Comparison of ENCODE assay signal across 35 cellular contexts in genomic region chr1:112538883-112539282, GRCh38. TPM values are rescaled to one million over a fixed set of nuclear protein-coding genes. Genes with fewer than 3 reads are reported as not detected.
"Had no signal": no experiment of that assay in that cellular context is flagged by ENCODE, and none has a peak within 500 bp of the region (broad histone marks: within the 10 kb centered on the region; RNA-seq: fewer than 3 reads in every experiment).

No MANE protein-coding gene starts in this region.

- H3K4me3 ChIP-seq: adrenal gland, breast epithelium, cardiac muscle cell, coronary artery, dorsolateral prefrontal cortex had no signal

- DNase-seq: activated B cell treated with CpG ODN at 0.5 μM for 24 hours; activated CD4-positive, alpha-beta T cell treated with anti-CD3 and anti-CD28 coated beads for 48 hours; activated CD4-positive, alpha-beta T cell treated with anti-CD3 and anti-CD28 coated beads, Interleukin-2, amount 50 U/mL, for 1 hour; activated CD4-positive, alpha-beta T cell treated with anti-CD3 and anti-CD28 coated beads, Interleukin-2, amount 50 U/mL, for 48 hours; activated CD8-positive, alpha-beta memory T cell treated with anti-CD3 and anti-CD28 coated beads for 24 hours; activated CD8-positive, alpha-beta T cell treated with anti-CD3 and anti-CD28 coated beads for 36 hours; activated effector memory CD4-positive, alpha-beta T cell treated with Interleukin-2 at 50 U/mL for 16 hours; activated gamma-delta T cell treated with Interleukin-2 at 50 U/mL for 16 hours; activated naive CD4-positive, alpha-beta T cell treated with anti-CD3 and anti-CD28 coated beads for 36 hours; activated naive CD8-positive, alpha-beta T cell treated with anti-CD3 and anti-CD28 coated beads for 36 hours; activated naive CD8-positive, alpha-beta T cell treated with anti-CD3 and anti-CD28 coated beads, Interleukin-2, amount 50 U/mL, for 24 hours; activated T-cell treated with anti-CD3 and anti-CD28 coated beads, Interleukin-2, amount 50 U/mL, for 4 hours; adrenal gland; amygdala; aorta; central memory CD4-positive, alpha-beta T cell; cerebellar nuclear complex; dorsolateral prefrontal cortex; effector memory CD4-positive, alpha-beta T cell; endodermal cell; foreskin fibroblast; glutamatergic neuron; T-helper 1 cell; T-helper 17 cell; T1000; WERI-Rb-1 had no signal

- H3K9me3 Mint-ChIP-seq: activated B cell treated with CpG ODN at 0.5 μM for 24 hours; activated CD8-positive, alpha-beta T cell treated with anti-CD3 and anti-CD28 coated beads for 36 hours; activated naive CD4-positive, alpha-beta T cell treated with anti-CD3 and anti-CD28 coated beads for 36 hours; activated naive CD4-positive, alpha-beta T cell treated with anti-CD3 and anti-CD28 coated beads, Interleukin-2, amount 50 U/mL, for 24 hours; activated naive CD8-positive, alpha-beta T cell treated with anti-CD3 and anti-CD28 coated beads for 36 hours; activated naive CD8-positive, alpha-beta T cell treated with anti-CD3 and anti-CD28 coated beads, Interleukin-2, amount 50 U/mL, for 24 hours; activated T-cell treated with anti-CD3 and anti-CD28 coated beads, Interleukin-2, amount 50 U/mL, for 4 hours; activated T-helper 17 cell treated with anti-CD3 and anti-CD28 coated beads, Interleukin-2, amount 50 U/mL, for 72 hours; brain; dendritic cell treated with granulocyte-macrophage colony-stimulating factor and Interleukin-4, amounts not matched to agents 40 ng/mL and 50 ng/mL, for 4 days; endodermal cell; T-helper 2 cell treated with Interferon-gamma antibody and Interleukin-4, amounts not matched to agents 5 μg/mL and 100 μg/mL, for 36 hours had no signal

- H3K9me3 ChIP-seq: adrenal gland, breast epithelium had no signal

- H3K36me3 ChIP-seq: breast epithelium had no signal

- H3K27me3 ChIP-seq: adrenal gland, breast epithelium, cardiac muscle cell, dorsolateral prefrontal cortex had no signal

- H3K36me3 Mint-ChIP-seq: activated naive CD8-positive, alpha-beta T cell treated with anti-CD3 and anti-CD28 coated beads for 36 hours had no signal

- H3K27me3 Mint-ChIP-seq: activated B cell treated with CpG ODN at 0.5 μM for 24 hours; activated CD8-positive, alpha-beta T cell treated with anti-CD3 and anti-CD28 coated beads for 36 hours; activated naive CD4-positive, alpha-beta T cell treated with anti-CD3 and anti-CD28 coated beads, Interleukin-2, amount 50 U/mL, for 24 hours; activated naive CD8-positive, alpha-beta T cell treated with anti-CD3 and anti-CD28 coated beads for 36 hours; activated naive CD8-positive, alpha-beta T cell treated with anti-CD3 and anti-CD28 coated beads, Interleukin-2, amount 50 U/mL, for 24 hours; activated T-helper 17 cell treated with anti-CD3 and anti-CD28 coated beads, Interleukin-2, amount 50 U/mL, for 72 hours; brain; dendritic cell treated with granulocyte-macrophage colony-stimulating factor and Interleukin-4, amounts not matched to agents 40 ng/mL and 50 ng/mL, for 4 days; T-helper 17 cell had no signal

- H3K27ac Mint-ChIP-seq: activated B cell treated with CpG ODN at 0.5 μM for 24 hours; activated CD8-positive, alpha-beta T cell treated with anti-CD3 and anti-CD28 coated beads for 36 hours; activated naive CD4-positive, alpha-beta T cell treated with anti-CD3 and anti-CD28 coated beads for 36 hours; activated naive CD4-positive, alpha-beta T cell treated with anti-CD3 and anti-CD28 coated beads, Interleukin-2, amount 50 U/mL, for 24 hours; activated naive CD8-positive, alpha-beta T cell treated with anti-CD3 and anti-CD28 coated beads for 36 hours; activated naive CD8-positive, alpha-beta T cell treated with anti-CD3 and anti-CD28 coated beads, Interleukin-2, amount 50 U/mL, for 24 hours; activated T-helper 17 cell treated with anti-CD3 and anti-CD28 coated beads, Interleukin-2, amount 50 U/mL, for 72 hours; dendritic cell treated with granulocyte-macrophage colony-stimulating factor and Interleukin-4, amounts not matched to agents 40 ng/mL and 50 ng/mL, for 4 days; endodermal cell; T-helper 17 cell; T-helper 2 cell treated with Interferon-gamma antibody and Interleukin-4, amounts not matched to agents 5 μg/mL and 100 μg/mL, for 36 hours had no signal

- FAIRE-seq: frontal cortex had no signal

- H3K4me3 Mint-ChIP-seq: activated B cell treated with CpG ODN at 0.5 μM for 24 hours; activated CD8-positive, alpha-beta T cell treated with anti-CD3 and anti-CD28 coated beads for 36 hours; activated naive CD4-positive, alpha-beta T cell treated with anti-CD3 and anti-CD28 coated beads for 36 hours; activated naive CD4-positive, alpha-beta T cell treated with anti-CD3 and anti-CD28 coated beads, Interleukin-2, amount 50 U/mL, for 24 hours; activated naive CD8-positive, alpha-beta T cell treated with anti-CD3 and anti-CD28 coated beads for 36 hours; activated naive CD8-positive, alpha-beta T cell treated with anti-CD3 and anti-CD28 coated beads, Interleukin-2, amount 50 U/mL, for 24 hours; activated T-cell treated with anti-CD3 and anti-CD28 coated beads, Interleukin-2, amount 50 U/mL, for 4 hours; activated T-helper 17 cell treated with anti-CD3 and anti-CD28 coated beads, Interleukin-2, amount 50 U/mL, for 72 hours; brain; dendritic cell treated with granulocyte-macrophage colony-stimulating factor and Interleukin-4, amounts not matched to agents 40 ng/mL and 50 ng/mL, for 4 days; endodermal cell; T-helper 17 cell; T-helper 2 cell treated with Interferon-gamma antibody and Interleukin-4, amounts not matched to agents 5 μg/mL and 100 μg/mL, for 36 hours had no signal

- H3K4me1 ChIP-seq: breast epithelium had no signal

- H3K27ac ChIP-seq: adrenal gland, breast epithelium, cardiac muscle cell, coronary artery, WERI-Rb-1 had no signal

- H3K4me1 Mint-ChIP-seq: activated B cell treated with CpG ODN at 0.5 μM for 24 hours; activated naive CD4-positive, alpha-beta T cell treated with anti-CD3 and anti-CD28 coated beads, Interleukin-2, amount 50 U/mL, for 24 hours; activated naive CD8-positive, alpha-beta T cell treated with anti-CD3 and anti-CD28 coated beads for 36 hours; activated naive CD8-positive, alpha-beta T cell treated with anti-CD3 and anti-CD28 coated beads, Interleukin-2, amount 50 U/mL, for 24 hours; activated T-helper 17 cell treated with anti-CD3 and anti-CD28 coated beads, Interleukin-2, amount 50 U/mL, for 72 hours; brain; endodermal cell had no signal

RNA-seq across cellular contexts. Expression of gene WNT2B, which starts 30.1 kb away (rescaled TPM):
- total RNA-seq: activated CD8-positive, alpha-beta T cell treated with anti-CD3 and anti-CD28 coated beads for 36 hours; activated naive CD8-positive, alpha-beta T cell treated with anti-CD3 and anti-CD28 coated beads for 36 hours had no signal
